In the genomic region with DNA sequence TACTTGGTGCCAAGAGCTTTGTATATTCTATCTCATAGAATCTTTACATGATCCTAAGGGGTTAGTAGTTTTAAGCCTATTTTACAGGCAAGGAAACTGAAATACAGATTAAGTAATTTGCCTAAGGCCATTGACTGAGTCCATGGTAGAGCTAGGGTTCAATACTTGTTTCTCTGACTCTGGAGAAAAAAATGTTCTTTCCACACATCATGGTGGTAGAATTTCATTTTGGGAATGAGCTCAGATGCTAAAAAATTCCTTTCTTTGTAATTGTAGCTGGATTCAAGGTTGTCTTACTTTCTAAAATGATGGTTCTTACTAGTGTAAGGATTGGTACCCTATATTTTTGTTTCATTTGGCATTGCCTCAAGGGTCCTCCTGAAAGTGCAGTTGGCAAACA, we compare ENCODE assay signal across 1 cellular context.
TF ChIP-seq lines count a peak whose summit lies in the region.

No MANE protein-coding gene starts in this region.

TF ChIP-seq in SK-N-SH, 30 proteins besides CTCF, POLR2A, EP300 and RAD21 (continued from another document):
- TF ChIP-seq, protein P1, sequence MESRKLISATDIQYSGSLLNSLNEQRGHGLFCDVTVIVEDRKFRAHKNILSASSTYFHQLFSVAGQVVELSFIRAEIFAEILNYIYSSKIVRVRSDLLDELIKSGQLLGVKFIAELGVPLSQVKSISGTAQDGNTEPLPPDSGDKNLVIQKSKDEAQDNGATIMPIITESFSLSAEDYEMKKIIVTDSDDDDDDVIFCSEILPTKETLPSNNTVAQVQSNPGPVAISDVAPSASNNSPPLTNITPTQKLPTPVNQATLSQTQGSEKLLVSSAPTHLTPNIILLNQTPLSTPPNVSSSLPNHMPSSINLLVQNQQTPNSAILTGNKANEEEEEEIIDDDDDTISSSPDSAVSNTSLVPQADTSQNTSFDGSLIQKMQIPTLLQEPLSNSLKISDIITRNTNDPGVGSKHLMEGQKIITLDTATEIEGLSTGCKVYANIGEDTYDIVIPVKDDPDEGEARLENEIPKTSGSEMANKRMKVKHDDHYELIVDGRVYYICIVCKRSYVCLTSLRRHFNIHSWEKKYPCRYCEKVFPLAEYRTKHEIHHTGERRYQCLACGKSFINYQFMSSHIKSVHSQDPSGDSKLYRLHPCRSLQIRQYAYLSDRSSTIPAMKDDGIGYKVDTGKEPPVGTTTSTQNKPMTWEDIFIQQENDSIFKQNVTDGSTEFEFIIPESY (IDR thresholded peaks at IDR 0.05; ENCODE audit: borderline replicate concordance, low read depth), result no peak
- TF ChIP-seq, protein P2, sequence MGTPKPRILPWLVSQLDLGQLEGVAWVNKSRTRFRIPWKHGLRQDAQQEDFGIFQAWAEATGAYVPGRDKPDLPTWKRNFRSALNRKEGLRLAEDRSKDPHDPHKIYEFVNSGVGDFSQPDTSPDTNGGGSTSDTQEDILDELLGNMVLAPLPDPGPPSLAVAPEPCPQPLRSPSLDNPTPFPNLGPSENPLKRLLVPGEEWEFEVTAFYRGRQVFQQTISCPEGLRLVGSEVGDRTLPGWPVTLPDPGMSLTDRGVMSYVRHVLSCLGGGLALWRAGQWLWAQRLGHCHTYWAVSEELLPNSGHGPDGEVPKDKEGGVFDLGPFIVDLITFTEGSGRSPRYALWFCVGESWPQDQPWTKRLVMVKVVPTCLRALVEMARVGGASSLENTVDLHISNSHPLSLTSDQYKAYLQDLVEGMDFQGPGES (IDR thresholded peaks at IDR 0.05; ENCODE audit: low read depth, low read length), result no peak
- TF ChIP-seq, protein P3, sequence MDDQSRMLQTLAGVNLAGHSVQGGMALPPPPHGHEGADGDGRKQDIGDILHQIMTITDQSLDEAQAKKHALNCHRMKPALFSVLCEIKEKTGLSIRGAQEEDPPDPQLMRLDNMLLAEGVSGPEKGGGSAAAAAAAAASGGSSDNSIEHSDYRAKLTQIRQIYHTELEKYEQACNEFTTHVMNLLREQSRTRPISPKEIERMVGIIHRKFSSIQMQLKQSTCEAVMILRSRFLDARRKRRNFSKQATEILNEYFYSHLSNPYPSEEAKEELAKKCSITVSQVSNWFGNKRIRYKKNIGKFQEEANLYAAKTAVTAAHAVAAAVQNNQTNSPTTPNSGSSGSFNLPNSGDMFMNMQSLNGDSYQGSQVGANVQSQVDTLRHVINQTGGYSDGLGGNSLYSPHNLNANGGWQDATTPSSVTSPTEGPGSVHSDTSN (IDR thresholded peaks at IDR 0.05), result no peak
- TF ChIP-seq, protein P4, sequence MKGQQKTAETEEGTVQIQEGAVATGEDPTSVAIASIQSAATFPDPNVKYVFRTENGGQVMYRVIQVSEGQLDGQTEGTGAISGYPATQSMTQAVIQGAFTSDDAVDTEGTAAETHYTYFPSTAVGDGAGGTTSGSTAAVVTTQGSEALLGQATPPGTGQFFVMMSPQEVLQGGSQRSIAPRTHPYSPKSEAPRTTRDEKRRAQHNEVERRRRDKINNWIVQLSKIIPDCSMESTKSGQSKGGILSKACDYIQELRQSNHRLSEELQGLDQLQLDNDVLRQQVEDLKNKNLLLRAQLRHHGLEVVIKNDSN (IDR thresholded peaks at IDR 0.05; ENCODE audit: borderline replicate concordance, low read depth), result no peak
- TF ChIP-seq TEAD4 (IDR thresholded peaks at IDR 0.05; ENCODE audit: borderline replicate concordance, insufficient read depth), result no peak
